Comparison of ENCODE assay signal across 19 cellular contexts in the genomic region with DNA sequence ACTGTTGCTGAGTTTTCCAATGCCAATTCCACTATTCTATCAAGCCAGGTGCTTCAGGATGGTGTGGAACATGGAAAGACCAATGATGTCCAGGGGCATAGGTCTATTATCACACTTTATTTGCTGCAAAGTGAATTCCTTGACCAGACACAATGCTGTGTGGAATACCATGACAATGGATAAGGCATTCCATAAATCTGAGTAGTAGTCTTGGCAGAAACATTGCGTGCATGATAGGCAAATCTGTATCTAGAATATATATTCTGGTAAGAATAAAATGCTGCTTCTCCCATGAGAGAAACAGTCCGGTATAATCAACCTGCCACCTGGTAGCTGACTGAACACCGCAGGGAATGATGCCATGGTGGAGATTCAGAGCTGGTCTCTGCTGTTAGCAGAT.
"Had no signal": no experiment of that assay in that cellular context is flagged by ENCODE, and none has a peak within 500 bp of the region (broad histone marks: within the 10 kb centered on the region; RNA-seq: fewer than 3 reads in every experiment).

No MANE protein-coding gene starts in this region.

- H3K36me3 ChIP-seq: gastroesophageal sphincter, left lung, lower lobe of right lung, neural progenitor cell, pancreas had no signal

- H3K4me1 Mint-ChIP-seq: immature natural killer cell, neural progenitor cell had no signal

- H3K36me3 Mint-ChIP-seq: immature natural killer cell; natural killer cell treated with Interleukin-12 subunit alpha and Interleukin-12 subunit beta and Interleukin-15 and Interleukin-18, amount 100 ng/mL, for 72 hours; neural progenitor cell; type B pancreatic cell had no signal

- H3K9ac ChIP-seq: neural progenitor cell had no signal

- H3K27me3 ChIP-seq: gastroesophageal sphincter, left lung, neural progenitor cell, pancreas had no signal

- H3K27ac ChIP-seq: gastroesophageal sphincter, left lung, lower lobe of right lung, neural progenitor cell, pancreas had no signal

- H3K9me3 ChIP-seq: lower lobe of right lung, pancreas had no signal

- DNase-seq: erythroblast; glutamatergic neuron; immature natural killer cell; left lung; lower lobe of right lung; mesenchymal stem cell; midbrain; nucleus accumbens; pancreas; right cardiac atrium; small intestine; stimulated activated CD4-positive, alpha-beta T cell treated with anti-CD3 and anti-CD28 coated beads, Interleukin-12 subunit alpha, Interleukin-12 subunit beta, amount 100 ng/mL, for 4 hours; stimulated activated naive CD4-positive, alpha-beta T cell treated with Interleukin-2 at 50 U/mL for 16 hours had no signal

- H3K27me3 Mint-ChIP-seq: dendritic cell treated with granulocyte-macrophage colony-stimulating factor and Interleukin-4, amounts not matched to agents 40 ng/mL and 50 ng/mL, for 4 days; progenitor cell of endocrine pancreas; type B pancreatic cell had no signal

- H3K4me3 Mint-ChIP-seq: dendritic cell treated with granulocyte-macrophage colony-stimulating factor and Interleukin-4, amounts not matched to agents 40 ng/mL and 50 ng/mL, for 4 days; immature natural killer cell; natural killer cell treated with Interleukin-12 subunit alpha and Interleukin-12 subunit beta and Interleukin-15 and Interleukin-18, amount 100 ng/mL, for 72 hours; neural progenitor cell; type B pancreatic cell had no signal

- H3K4me1 ChIP-seq: gastroesophageal sphincter, left lung, lower lobe of right lung, neural progenitor cell, pancreas had no signal

- H3K27ac Mint-ChIP-seq: dendritic cell treated with granulocyte-macrophage colony-stimulating factor and Interleukin-4, amounts not matched to agents 40 ng/mL and 50 ng/mL, for 4 days; immature natural killer cell; natural killer cell treated with Interleukin-12 subunit alpha and Interleukin-12 subunit beta and Interleukin-15 and Interleukin-18, amount 100 ng/mL, for 72 hours; neural progenitor cell; progenitor cell of endocrine pancreas; type B pancreatic cell had no signal

- H3K4me2 ChIP-seq: neural progenitor cell had no signal

- H2AFZ ChIP-seq: neural progenitor cell had no signal

- H3K4me3 ChIP-seq: gastroesophageal sphincter, left lung, lower lobe of right lung, neural progenitor cell, pancreas had no signal
